In the genomic region with DNA sequence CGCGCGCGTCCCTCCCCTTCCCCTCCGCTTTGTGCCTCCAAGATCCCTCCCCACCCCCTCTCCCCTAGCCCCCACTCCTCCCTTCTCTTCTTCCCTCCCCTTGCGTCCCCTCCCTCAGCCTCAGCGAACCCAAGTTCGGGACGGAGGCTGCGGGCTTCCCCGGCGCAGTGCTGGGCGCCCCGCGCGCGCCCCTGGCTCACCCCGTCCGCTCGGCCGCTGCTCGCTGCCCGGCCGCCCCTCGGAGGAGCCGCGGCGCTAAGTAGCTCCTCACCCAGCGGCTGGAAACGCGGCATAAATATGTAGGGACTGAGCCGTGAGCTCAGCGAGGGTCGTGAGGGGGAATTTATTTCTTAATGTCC, we compare ENCODE assay signal across 14 cellular contexts. TPM values are rescaled to one million over a fixed set of nuclear protein-coding genes. Genes with fewer than 3 reads are reported as not detected.
DNase-seq lines count a peak whose midpoint lies in the region; ATAC-seq and TF ChIP-seq lines count a peak whose summit lies in the region.
"Had no signal": no experiment of that assay in that cellular context is flagged by ENCODE, and none has a peak within 500 bp of the region (broad histone marks: within the 10 kb centered on the region; RNA-seq: fewer than 3 reads in every experiment).

A gene (minus strand): TSS at position 315 of the 359 bp plus-strand sequence. CDS start 30,557 bp downstream, outside the sequence.

- H3K27me3 Mint-ChIP-seq in mesothelial cell of epicardium (ENCODE audit: low read depth) (peaks cover 97% of the 10 kb centered on the region), type B pancreatic cell (peaks cover 95% of the 10 kb centered on the region)

- no peaks in the 10 kb centered on the region for H3K36me3 ChIP-seq in cardiac muscle cell
- H3K36me3 ChIP-seq in esophagus squamous epithelium, result no peaks in the 10 kb centered on the region
- H3K36me3 ChIP-seq: thoracic aorta had no signal

- H3K9me3 ChIP-seq in cardiac muscle cell (ENCODE audit: low read depth), result no peaks in the 10 kb centered on the region
- H3K9me3 ChIP-seq in esophagus squamous epithelium, result no peaks in the 10 kb centered on the region
- H3K9me3 ChIP-seq: thoracic aorta had no signal

- H3K4me1 ChIP-seq in cardiac muscle cell (ENCODE audit: low read depth) (no peaks in the 10 kb centered on the region), esophagus squamous epithelium (peaks cover 5 to 16% (median 6%) of the 10 kb centered on the region in 3 donors)

- TF ChIP-seq POLR2A in esophagus squamous epithelium (IDR thresholded peaks at IDR 0.05), result no peak

- DNase-seq in cardiac muscle cell (ENCODE audit: low read depth in 1 of 2, low spot score in 1 of 2) (peak in 1 of 2 donors; percentile 13), Right ventricle myocardium superior (no peak), esophagus squamous epithelium (lab: John Stamatoyannopoulos, UW) (no peak), mesothelial cell of epicardium (ENCODE audit: low spot score in 2 of 2, unreplicated experiment in 2 of 2) (no peak), type B pancreatic cell (ENCODE audit: extremely low spot score, unreplicated experiment) (no peak)
- DNase-seq in activated T-cell treated with anti-CD3 and anti-CD28 coated beads, Interleukin-2, amount 50 U/mL, for 48 hours, result no peak
- DNase-seq: activated B cell treated with CpG ODN at 0.5 μM for 24 hours; activated naive CD8-positive, alpha-beta T cell treated with anti-CD3 and anti-CD28 coated beads for 36 hours; kidney; stimulated activated CD4-positive, alpha-beta T cell treated with anti-CD3 and anti-CD28 coated beads, Interleukin-12 subunit alpha, Interleukin-12 subunit beta, amount 100 ng/mL, for 4 hours had no signal

- H3K4me3 Mint-ChIP-seq in mesothelial cell of epicardium (peak within 1 kb of the TSS; percentile 26), type B pancreatic cell (peak within 1 kb of the TSS; percentile 80)
- H3K4me3 Mint-ChIP-seq: activated B cell treated with CpG ODN at 0.5 μM for 24 hours; activated naive CD8-positive, alpha-beta T cell treated with anti-CD3 and anti-CD28 coated beads for 36 hours; neural crest cell had no signal

- ATAC-seq in Right ventricle myocardium superior (ENCODE audit: poor library complexity), result no peak
- no peak for ATAC-seq in HG03135 (IDR thresholded peaks at IDR 0.05; ENCODE audit: unreplicated experiment)
- ATAC-seq in HG03565 (IDR thresholded peaks at IDR 0.05; ENCODE audit: unreplicated experiment), result no peak

- no peak for TF ChIP-seq CTCF in cardiac muscle cell (IDR thresholded peaks at IDR 0.05; ENCODE audit: low read depth, low read length)
- TF ChIP-seq CTCF in esophagus squamous epithelium (IDR thresholded peaks at IDR 0.05), result no peak
- no peak for TF ChIP-seq CTCF in mesothelial cell of epicardium (IDR thresholded peaks at IDR 0.05; ENCODE audit: unreplicated experiment)
- TF ChIP-seq CTCF in type B pancreatic cell (conservative IDR thresholded peaks at IDR 0.05), result no peak

- WGBS in esophagus squamous epithelium, 2 donors, result 8% methylated on average over 5 of the region's 34 CpGs; no CpG with 5 or more reads in 1 of the 2 donors

- H3K36me3 Mint-ChIP-seq in mesothelial cell of epicardium, result no peaks in the 10 kb centered on the region
- no peaks in the 10 kb centered on the region for H3K36me3 Mint-ChIP-seq in type B pancreatic cell
- H3K36me3 Mint-ChIP-seq: activated naive CD8-positive, alpha-beta T cell treated with anti-CD3 and anti-CD28 coated beads for 36 hours had no signal

- H3K27ac Mint-ChIP-seq in mesothelial cell of epicardium (no peak within 1 kb of the TSS), type B pancreatic cell (no peak within 1 kb of the TSS)
- H3K27ac Mint-ChIP-seq: activated B cell treated with CpG ODN at 0.5 μM for 24 hours; activated naive CD8-positive, alpha-beta T cell treated with anti-CD3 and anti-CD28 coated beads for 36 hours had no signal

- H3K4me1 Mint-ChIP-seq in mesothelial cell of epicardium (no peaks in the 10 kb centered on the region), type B pancreatic cell (ENCODE audit: unreplicated experiment) (no peaks in the 10 kb centered on the region)
- H3K4me1 Mint-ChIP-seq: activated B cell treated with CpG ODN at 0.5 μM for 24 hours; activated naive CD8-positive, alpha-beta T cell treated with anti-CD3 and anti-CD28 coated beads for 36 hours; neural crest cell had no signal

- intact Hi-C loops in Right ventricle myocardium superior (cut with DNase I), result no loop called here
- intact Hi-C loops in esophagus squamous epithelium (cut with DNase I), result no loop called here

- H3K27ac ChIP-seq in cardiac muscle cell, result no peak within 1 kb of the TSS
- H3K27ac ChIP-seq in esophagus squamous epithelium, result peak within 1 kb of the TSS in 1 of 4 donors; percentile 14
- H3K27ac ChIP-seq: thoracic aorta had no signal

- H3K9me3 Mint-ChIP-seq in mesothelial cell of epicardium, result no peaks in the 10 kb centered on the region
- H3K9me3 Mint-ChIP-seq in type B pancreatic cell, result no peaks in the 10 kb centered on the region
- H3K9me3 Mint-ChIP-seq: activated B cell treated with CpG ODN at 0.5 μM for 24 hours; activated naive CD8-positive, alpha-beta T cell treated with anti-CD3 and anti-CD28 coated beads for 36 hours; neural crest cell had no signal

- H3K4me3 ChIP-seq in cardiac muscle cell (peak within 1 kb of the TSS; percentile 19), esophagus squamous epithelium (peak within 1 kb of the TSS; percentile 42 to 62 (median 46))
- H3K4me3 ChIP-seq: thoracic aorta had no signal

- H3K27me3 ChIP-seq in cardiac muscle cell, result peaks cover 100% of the 10 kb centered on the region
- H3K27me3 ChIP-seq in esophagus squamous epithelium, result peaks cover 0 to 99% (median 10%) of the 10 kb centered on the region in 4 donors

RNA-seq across cellular contexts. Expression of the gene that starts here (rescaled TPM):
- total RNA-seq in cardiac muscle cell (not detected in 2 replicates), Right ventricle myocardium superior (0.19 TPM), esophagus squamous epithelium (1 to 10 TPM in 3 of 4 donors, under 1 TPM in 1; 0.49 to 1.9 (median 1.5) TPM), mesothelial cell of epicardium (0.80 to 0.95 TPM (median 0.84 TPM) in 3 replicates), type B pancreatic cell (ENCODE audit: low replicate concordance) (0.48 and 0.52 TPM in 2 replicates)
- polyA plus RNA-seq in cardiac muscle cell, result not detected in 2 replicates
- total RNA-seq: activated B cell treated with CpG ODN at 0.5 μM for 24 hours; activated naive CD8-positive, alpha-beta T cell treated with anti-CD3 and anti-CD28 coated beads for 36 hours had no signal
